ENCODE assay signal across 22 cellular contexts in the genomic region with DNA sequence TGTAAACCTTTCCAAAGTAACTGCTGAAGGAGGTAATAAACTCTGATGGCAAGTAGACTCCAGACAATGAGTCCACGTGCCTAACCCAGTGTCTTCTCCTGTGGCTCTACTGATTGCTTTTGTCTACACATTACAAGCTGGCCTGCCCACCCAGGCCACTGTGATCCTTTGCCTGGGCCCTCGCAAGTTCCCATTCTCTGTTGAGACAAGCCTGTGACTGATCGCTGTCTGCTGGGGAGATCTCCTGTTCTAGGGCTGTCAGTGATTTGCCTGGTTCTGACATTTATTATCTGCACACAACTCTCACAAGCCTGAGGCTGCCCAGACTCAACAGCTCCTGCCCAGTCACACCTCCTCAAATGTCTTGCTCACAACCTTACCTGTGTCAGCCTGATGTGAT.
"Had no signal": no experiment of that assay in that cellular context is flagged by ENCODE, and none has a peak within 500 bp of the region (broad histone marks: within the 10 kb centered on the region; RNA-seq: fewer than 3 reads in every experiment).

No MANE protein-coding gene starts in this region.

- H3K27ac Mint-ChIP-seq: activated CD4-positive, alpha-beta memory T cell treated with anti-CD3 and anti-CD28 coated beads, Interleukin-2, amount 10 ng/mL, durations not matched to agents 7 days and 5 days; activated naive CD8-positive, alpha-beta T cell treated with anti-CD3 and anti-CD28 coated beads, Interleukin-2, amount 50 U/mL, for 24 hours; activated T-helper 1 cell treated with anti-CD3 and anti-CD28 coated beads, Interleukin-12 subunit alpha, Interleukin-12 subunit beta, Interleukin-2, Interleukin-4 antibody, amounts not matched to agents 30 ng/mL and 10 ng/mL and 1 ng/mL, durations not matched to agents 14 hours and 24 hours and 36 hours; memory B cell; T-helper 17 cell had no signal

- DNase-seq: activated CD4-positive, alpha-beta memory T cell treated with anti-CD3 and anti-CD28 coated beads, Interleukin-2, amount 10 ng/mL, durations not matched to agents 7 days and 5 days; activated CD4-positive, alpha-beta T cell treated with anti-CD3 and anti-CD28 coated beads for 48 hours; activated gamma-delta T cell; activated naive CD4-positive, alpha-beta T cell treated with anti-CD3 and anti-CD28 coated beads, Interleukin-2, amount 50 U/mL, for 16 hours; activated naive CD8-positive, alpha-beta T cell treated with anti-CD3 and anti-CD28 coated beads, Interleukin-2, amount 50 U/mL, for 24 hours; body of pancreas; effector CD4-positive, alpha-beta T cell; gastrocnemius medialis; head of caudate nucleus; left colon; mucosa of descending colon; ovary; spleen; stimulated activated CD4-positive, alpha-beta T cell treated with anti-CD3 and anti-CD28 coated beads, Interleukin-4, amount 100 ng/mL, for 1 hour; stimulated activated naive CD8-positive, alpha-beta T cell treated with anti-CD3 and anti-CD28 coated beads, Interleukin-15, Interleukin-2, amounts not matched to agents 100 U/mL and 50 U/mL, for 24 hours; T-helper 17 cell; upper lobe of right lung had no signal

- H3K4me3 Mint-ChIP-seq: activated CD4-positive, alpha-beta memory T cell treated with anti-CD3 and anti-CD28 coated beads, Interleukin-2, amount 10 ng/mL, durations not matched to agents 7 days and 5 days; activated naive CD8-positive, alpha-beta T cell treated with anti-CD3 and anti-CD28 coated beads, Interleukin-2, amount 50 U/mL, for 24 hours; activated T-helper 1 cell treated with anti-CD3 and anti-CD28 coated beads, Interleukin-12 subunit alpha, Interleukin-12 subunit beta, Interleukin-2, Interleukin-4 antibody, amounts not matched to agents 30 ng/mL and 10 ng/mL and 1 ng/mL, durations not matched to agents 14 hours and 24 hours and 36 hours; memory B cell; T-helper 17 cell had no signal

- H3K9me3 Mint-ChIP-seq: activated naive CD8-positive, alpha-beta T cell treated with anti-CD3 and anti-CD28 coated beads, Interleukin-2, amount 50 U/mL, for 24 hours had no signal

- ATAC-seq: activated naive CD8-positive, alpha-beta T cell treated with anti-CD3 and anti-CD28 coated beads, Interleukin-2, amount 50 U/mL, for 24 hours; body of pancreas; gastrocnemius medialis; left colon; mucosa of descending colon; stimulated activated naive CD8-positive, alpha-beta T cell treated with anti-CD3 and anti-CD28 coated beads, Interleukin-15, Interleukin-2, amounts not matched to agents 100 U/mL and 50 U/mL, for 24 hours; T-helper 17 cell; upper lobe of right lung had no signal

- H3K27ac ChIP-seq: body of pancreas, esophagus muscularis mucosa, gastrocnemius medialis, neutrophil, ovary, prostate gland, spleen, upper lobe of right lung had no signal

- H3K9me3 ChIP-seq: body of pancreas, gastrocnemius medialis, mucosa of descending colon, neutrophil, ovary, prostate gland, upper lobe of right lung had no signal

- H3K27me3 Mint-ChIP-seq: activated CD4-positive, alpha-beta memory T cell treated with anti-CD3 and anti-CD28 coated beads, Interleukin-2, amount 10 ng/mL, durations not matched to agents 7 days and 5 days; activated naive CD8-positive, alpha-beta T cell treated with anti-CD3 and anti-CD28 coated beads, Interleukin-2, amount 50 U/mL, for 24 hours; T-helper 17 cell had no signal

- H3K4me3 ChIP-seq: body of pancreas, esophagus muscularis mucosa, gastrocnemius medialis, mucosa of descending colon, ovary, prostate gland, spleen, upper lobe of right lung had no signal

- H3K36me3 Mint-ChIP-seq: memory B cell had no signal

- H3K27me3 ChIP-seq: body of pancreas, esophagus muscularis mucosa, gastrocnemius medialis, neutrophil, ovary, spleen, upper lobe of right lung had no signal

- H3K4me1 ChIP-seq: body of pancreas, esophagus muscularis mucosa, gastrocnemius medialis, prostate gland, spleen, upper lobe of right lung had no signal

- H3K4me1 Mint-ChIP-seq: activated CD4-positive, alpha-beta memory T cell treated with anti-CD3 and anti-CD28 coated beads, Interleukin-2, amount 10 ng/mL, durations not matched to agents 7 days and 5 days; activated naive CD8-positive, alpha-beta T cell treated with anti-CD3 and anti-CD28 coated beads, Interleukin-2, amount 50 U/mL, for 24 hours; T-helper 17 cell had no signal

- H3K36me3 ChIP-seq: esophagus muscularis mucosa, gastrocnemius medialis, neutrophil, ovary, prostate gland, spleen, upper lobe of right lung had no signal
